Comparison of ENCODE assay signal across 8 cellular contexts in genomic region chr20:59032713-59033059, GRCh38. TPM values are rescaled to one million over a fixed set of nuclear protein-coding genes. Genes with fewer than 3 reads are reported as not detected.
DNase-seq lines count a peak whose midpoint lies in the region; ATAC-seq and TF ChIP-seq lines count a peak whose summit lies in the region.

No MANE protein-coding gene starts in this region.

- H3K4me2 ChIP-seq in osteoblast (ENCODE audit: insufficient read depth, low read length), result peak overlapping the region; percentile 90

- H3K4me3 ChIP-seq in esophagus (ENCODE audit: low read depth in 1 of 2, low read length in 2 of 2) (peak overlapping the region; percentile 84 to 97), osteoblast (ENCODE audit: insufficient read depth, low read length) (peak overlapping the region; percentile 88)

- no peaks in the 10 kb centered on the region for H3K27me3 Mint-ChIP-seq in Calu3 (ENCODE audit: unreplicated experiment)

- H4K20me1 ChIP-seq in osteoblast (ENCODE audit: insufficient read depth, low read length), result peaks cover 18% of the 10 kb centered on the region

- H3K4me1 Mint-ChIP-seq in Calu3 (ENCODE audit: low read depth, unreplicated experiment), result peaks cover 45% of the 10 kb centered on the region

- peak overlapping the region; percentile 91 for H3K27ac Mint-ChIP-seq in Calu3 (ENCODE audit: unreplicated experiment)

- 2% methylated on average over 13 of the region's 13 CpGs for WGBS in esophagus, 2 donors

- intact Hi-C loops in Calu3 (cut with micrococcal nuclease; ENCODE audit: unreplicated experiment), result loop anchor here (5.0 kb wide), 2 partner anchors 50 to 160 kb away; partner anchors contain the start of gene NELFCD

- peaks cover 91% of the 10 kb centered on the region for H3K36me3 Mint-ChIP-seq in Calu3 (ENCODE audit: insufficient read depth, unreplicated experiment)

- ATAC-seq in HG03135 (IDR thresholded peaks at IDR 0.05; ENCODE audit: unreplicated experiment) (peak; percentile 45), HG03442 (IDR thresholded peaks at IDR 0.05; ENCODE audit: unreplicated experiment) (no peak), GM19397 (IDR thresholded peaks at IDR 0.05; ENCODE audit: unreplicated experiment) (no peak)

- TSS peak; percentile 99 for BruUV-seq in Calu3 (replicated peaks; lab: Mats Ljungman, UMichigan)

- no peak for DNase-seq in Calu3
- DNase-seq in SHP77 (lab: John Stamatoyannopoulos, UW), result peak; percentile 74 to 79
- no peak for DNase-seq in osteoblast (ENCODE audit: insufficient read length, low spot score, missing footprints)
- DNase-seq in MV-4-11 (lab: John Stamatoyannopoulos, UW), result no peak

- H3K36me3 ChIP-seq in esophagus (ENCODE audit: control insufficient read depth in 2 of 2, insufficient read depth in 2 of 2, low read length in 1 of 2) (peaks cover 7 to 13% of the 10 kb centered on the region in 2 donors), osteoblast (ENCODE audit: insufficient read depth, low read length) (peaks cover 49% of the 10 kb centered on the region)

- H3K27me3 ChIP-seq in esophagus (ENCODE audit: control insufficient read depth in 1 of 2, insufficient read depth in 2 of 2, low read length in 2 of 2), result no peaks in the 10 kb centered on the region
- H3K27me3 ChIP-seq in osteoblast (ENCODE audit: insufficient read depth, low read length), result no peaks in the 10 kb centered on the region

- no peaks in the 10 kb centered on the region for H3K9me3 ChIP-seq in esophagus (ENCODE audit: control insufficient read depth in 2 of 2, insufficient read depth in 1 of 2, low read depth in 1 of 2, low read length in 1 of 2)
- no peaks in the 10 kb centered on the region for H3K9me3 ChIP-seq in osteoblast (ENCODE audit: low read depth, low read length)

- CTCF ChIA-PET in Calu3 (lab: Charles Lee), result interaction anchor here (0.6 to 2.5 kb wide), 6 partner anchors 9 to 168 kb away, joined by 3 to 11 read pairs (median 3); no protein-coding TSS in a partner anchor

- peak; percentile 38 for TF ChIP-seq CTCF in Calu3 (IDR thresholded peaks at IDR 0.05; ENCODE audit: unreplicated experiment)
- peak; percentile 7 for TF ChIP-seq CTCF in osteoblast (IDR thresholded peaks at IDR 0.05; ENCODE audit: extremely low read depth, low read depth, low read length)

- H3K4me1 ChIP-seq in esophagus (ENCODE audit: control insufficient read depth in 2 of 2, insufficient read depth in 2 of 2, low read length in 1 of 2) (no peaks in the 10 kb centered on the region), osteoblast (ENCODE audit: insufficient read depth, low read length) (peaks cover 40% of the 10 kb centered on the region)

- H3K27ac ChIP-seq in esophagus (ENCODE audit: low read depth in 2 of 2, low read length in 1 of 2) (peak overlapping the region; percentile 93 to 96), osteoblast (ENCODE audit: low read depth, low read length) (peak overlapping the region; percentile 73)

- peak overlapping the region; percentile 95 for H3K4me3 Mint-ChIP-seq in Calu3 (ENCODE audit: low read depth, unreplicated experiment)

- H2AFZ ChIP-seq in osteoblast (ENCODE audit: low read length), result peak overlapping the region; percentile 81

- H3K9me3 Mint-ChIP-seq in Calu3 (ENCODE audit: low read depth, unreplicated experiment), result no peaks in the 10 kb centered on the region

- H3K79me2 ChIP-seq in osteoblast (ENCODE audit: insufficient read depth, low read length), result peaks cover 62% of the 10 kb centered on the region

RNA-seq across cellular contexts. Expression of gene ATP5F1E, which starts 0.6 kb away (rescaled TPM):
- total RNA-seq in Calu3 (2022), result 108 and 116 TPM in 2 replicates
- polyA plus RNA-seq in esophagus, result 10 to 100 TPM; 36.3 to 50.1 TPM
- total RNA-seq in osteoblast, result 19.5 and 23.0 TPM in 2 replicates

RNA-seq across cellular contexts. Expression of gene PRELID3B, which starts 9.9 kb away (rescaled TPM):
- total RNA-seq in Calu3 (2022) (128 and 136 TPM in 2 replicates), osteoblast (68.4 and 72.2 TPM in 2 replicates)
- polyA plus RNA-seq in esophagus, result 10 to 100 TPM; 25.0 to 38.1 TPM

RNA-seq across cellular contexts. Expression of gene TUBB1, which starts 13.5 kb away (rescaled TPM):
- not detected in 2 replicates for total RNA-seq in Calu3 (2022)
- under 1 TPM in 1 of 2 donors, not detected in 1; 0.04 TPM for polyA plus RNA-seq in esophagus
- total RNA-seq in osteoblast, result not detected in 2 replicates

RNA-seq across cellular contexts. Expression of gene CTSZ, which starts 25.6 kb away (rescaled TPM):
- 158 and 183 TPM in 2 replicates for total RNA-seq in Calu3 (2022)
- 10 to 100 TPM; 17.0 to 41.9 TPM for polyA plus RNA-seq in esophagus
- total RNA-seq in osteoblast, result 223 and 264 TPM in 2 replicates

RNA-seq across cellular contexts. Expression of gene NELFCD, which starts 51.6 kb away (rescaled TPM):
- 179 and 181 TPM in 2 replicates for total RNA-seq in Calu3 (2022)
- polyA plus RNA-seq in esophagus, result 10 to 100 TPM; 36.6 to 38.2 TPM
- total RNA-seq in osteoblast, result 41.3 and 46.7 TPM in 2 replicates

Comparison
In these comparisons a context has a peak if more than half of its experiments do, and no peak if none do; other contexts are left out.
1. DNase-seq: peak in SHP77 (2 of 2); none in Calu3 (single experiment), osteoblast (single experiment) and MV-4-11 (single experiment).